Comparison of ENCODE assay signal across 21 cellular contexts in genomic region chr3:173892547-173892946, GRCh38.
DNase-seq lines count a peak whose midpoint lies in the region; ATAC-seq and TF ChIP-seq lines count a peak whose summit lies in the region.
"Had no signal": no experiment of that assay in that cellular context is flagged by ENCODE, and none has a peak within 500 bp of the region (broad histone marks: within the 10 kb centered on the region; RNA-seq: fewer than 3 reads in every experiment).

No MANE protein-coding gene starts in this region.

- H3K36me3 ChIP-seq in OCI-LY3 (replicated peaks; ENCODE audit: low read depth, low read length) = no peaks in the 10 kb centered on the region
- H3K36me3 ChIP-seq in BE2C = no peaks in the 10 kb centered on the region
- H3K36me3 ChIP-seq: ascending aorta had no signal

- H3K9me3 ChIP-seq in OCI-LY3 (ENCODE audit: insufficient read depth, low read length) = no peaks in the 10 kb centered on the region
- H3K9me3 ChIP-seq in BE2C = no peaks in the 10 kb centered on the region
- H3K9me3 ChIP-seq: ascending aorta, Caco-2 had no signal

- no peaks in the 10 kb centered on the region for H3K27me3 ChIP-seq in OCI-LY3 (ENCODE audit: low read depth, low read length)
- no peaks in the 10 kb centered on the region for H3K27me3 ChIP-seq in BE2C
- H3K27me3 ChIP-seq: ascending aorta had no signal

- H2AFZ ChIP-seq in OCI-LY3 (ENCODE audit: low read depth, low read length) = peak overlapping the region; percentile 56; the same call in 1 of the 2 replicates
- H2AFZ ChIP-seq: PC-9 had no signal

- H3K27ac ChIP-seq in OCI-LY3 (ENCODE audit: low read length) = no peak overlapping the region; the same call in 1 of the 2 replicates
- H3K27ac ChIP-seq: ascending aorta, PC-9 had no signal

- H3K9ac ChIP-seq in OCI-LY3 (ENCODE audit: low read length) = no peak overlapping the region

- POLR2A ChIA-PET in HEK293T (lab: Yijun Ruan, JAX) = no interaction called here

- H3K4me3 ChIP-seq in OCI-LY3 (ENCODE audit: low read length) = no peak overlapping the region
- H3K4me3 ChIP-seq in BE2C (ENCODE audit: low read depth, low read length) = no peak overlapping the region
- H3K4me3 ChIP-seq: ascending aorta, PC-9, smooth muscle cell had no signal

- peak overlapping the region; percentile 47 for H3K4me2 ChIP-seq in OCI-LY3 (ENCODE audit: low read length)
- H3K4me2 ChIP-seq: PC-9, smooth muscle cell had no signal

- H3K4me1 ChIP-seq in OCI-LY3 (ENCODE audit: low read length) (peaks cover 16% of the 10 kb centered on the region), BE2C (no peaks in the 10 kb centered on the region)
- H3K4me1 ChIP-seq: ascending aorta, Caco-2 had no signal

- DNase-seq in cerebellar cortex (ENCODE audit: low spot score) (peak; percentile 73), lung microvascular endothelial cell (ENCODE audit: low read depth in 2 of 2) (peak; percentile 85 to 95), NCI-H2171 treated with DMSO at 0.1 percent for 48 hours (lab: John Stamatoyannopoulos, UW) (no peak), BE2C (no peak), HEK293T (ENCODE audit: extremely low spot score) (no peak)
- DNase-seq: activated CD4-positive, CD25-positive, alpha-beta regulatory T cell; activated CD8-positive, alpha-beta T cell treated with anti-CD3 and anti-CD28 coated beads for 36 hours; activated naive CD4-positive, alpha-beta T cell treated with anti-CD3 and anti-CD28 coated beads, Interleukin-2, amount 50 U/mL, for 16 hours; activated T-cell treated with anti-CD3 and anti-CD28 coated beads, Interleukin-2, amount 50 U/mL, for 48 hours; Caco-2; Kasumi-1; left cardiac atrium; midbrain; NCI-H774; PC-9; stimulated activated CD4-positive, alpha-beta T cell treated with anti-CD3 and anti-CD28 coated beads, Interleukin-4, amount 100 ng/mL, for 4 hours had no signal

- no peak for TF ChIP-seq CTCF in OCI-LY3 (IDR thresholded peaks at IDR 0.05; ENCODE audit: low read depth, low read length)
- no peak for TF ChIP-seq CTCF in BE2C (IDR thresholded peaks at IDR 0.05; ENCODE audit: low read depth, low read length)

- CTCF ChIA-PET in HEK293T (lab: Yijun Ruan, JAX) = no interaction called here

- ATAC-seq in GM18868 (IDR thresholded peaks at IDR 0.05; ENCODE audit: unreplicated experiment) (peak; percentile 49), GM21515 (IDR thresholded peaks at IDR 0.05; ENCODE audit: unreplicated experiment) (no peak)
- ATAC-seq: activated CD8-positive, alpha-beta T cell treated with anti-CD3 and anti-CD28 coated beads for 36 hours; left cardiac atrium had no signal

- H3K79me2 ChIP-seq in OCI-LY3 (ENCODE audit: low read length) = no peaks in the 10 kb centered on the region

- H4K20me1 ChIP-seq in OCI-LY3 (ENCODE audit: insufficient read depth, low read length) = no peaks in the 10 kb centered on the region

TF ChIP-seq in HEK293T, 16 proteins besides CTCF, POLR2A, EP300 and RAD21:
- no peak for TF ChIP-seq ARNT (IDR thresholded peaks at IDR 0.05)
- no peak for TF ChIP-seq HDGF (IDR thresholded peaks at IDR 0.05; ENCODE audit: borderline replicate concordance)
- TF ChIP-seq SUZ12 (IDR thresholded peaks at IDR 0.05) = no peak
- no peak for TF ChIP-seq FOXA1 (IDR thresholded peaks at IDR 0.05)
- TF ChIP-seq SP1 (IDR thresholded peaks at IDR 0.05) = no peak

Comparison
In these comparisons a context has a peak if more than half of its experiments do, and no peak if none do; other contexts are left out.
1. DNase-seq: peak in cerebellar cortex (single experiment) and lung microvascular endothelial cell (2 of 2); none in NCI-H2171 treated with DMSO at 0.1 percent for 48 hours (single experiment), BE2C (single experiment) and HEK293T (single experiment).